8 cellular contexts compared by ENCODE assay signal in the genomic region with DNA sequence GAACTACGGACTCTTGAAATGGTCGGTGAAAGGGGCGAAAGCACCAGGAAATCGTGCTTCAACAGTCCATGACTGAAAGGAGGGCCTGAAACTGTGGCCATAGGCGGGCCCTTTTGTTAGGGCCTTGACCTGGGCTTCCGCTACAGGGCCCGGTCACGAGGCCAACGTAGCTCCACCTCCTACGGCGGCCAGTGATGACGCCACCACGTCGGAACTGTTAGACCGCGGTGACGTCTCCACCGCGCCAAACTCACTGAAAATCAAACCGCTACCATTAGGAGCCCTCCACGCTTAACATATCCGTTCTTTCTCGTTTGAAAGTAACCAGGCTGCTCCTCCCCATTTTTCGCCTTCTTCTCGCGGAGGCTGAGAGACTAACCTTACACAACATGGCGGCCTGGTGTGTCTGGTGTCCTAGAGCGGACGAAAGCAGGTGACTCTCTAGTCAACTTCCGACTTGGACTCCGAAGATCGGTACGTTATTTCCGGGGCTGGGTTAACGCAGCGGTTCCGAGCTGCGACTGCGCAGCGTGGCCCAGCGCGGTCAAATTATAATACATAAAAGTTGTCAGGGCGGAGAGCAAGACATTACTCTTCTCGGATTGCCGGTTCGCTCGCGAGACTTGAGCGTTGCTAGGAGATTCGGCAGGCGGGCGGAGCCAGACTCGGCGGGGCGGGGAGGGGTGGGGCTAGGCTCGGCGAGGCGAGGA. TPM values are rescaled to one million over a fixed set of nuclear protein-coding genes. Genes with fewer than 3 reads are reported as not detected.
DNase-seq lines count a peak whose midpoint lies in the region; ATAC-seq, FAIRE-seq and TF ChIP-seq lines count a peak whose summit lies in the region.

No MANE protein-coding gene starts in this region.

- H3K9me2 ChIP-seq in neural cell (ENCODE audit: insufficient read depth, low read length), result no peaks in the 10 kb centered on the region

- H3K4me3 ChIP-seq in HAP-1 (peak overlapping the region; percentile 79), MG63 (peak overlapping the region; percentile 80), foreskin fibroblast (ENCODE audit: low read depth in 1 of 2, low read length in 2 of 2) (peak overlapping the region; percentile 71 to 80), neural cell (ENCODE audit: low read length) (peak overlapping the region; percentile 94)

- H3K36me3 ChIP-seq in HAP-1 (replicated peaks) (peaks cover 3% of the 10 kb centered on the region), MG63 (peaks cover 13% of the 10 kb centered on the region), neural cell (ENCODE audit: insufficient read depth, low read length) (no peaks in the 10 kb centered on the region)

- peaks cover 6% of the 10 kb centered on the region for H3F3A ChIP-seq in neural cell (ENCODE audit: insufficient read depth, low read length, poor library complexity, severe bottlenecking)

- peaks cover 24% of the 10 kb centered on the region for H3K4me1 ChIP-seq in HAP-1

- peak overlapping the region; percentile 98 for H3K4me2 ChIP-seq in neural cell (ENCODE audit: low read length)

- in situ Hi-C loops in HAP-1 (cut with MboI; ENCODE audit: low sequenced_read_pairs), result loop anchor here (5.0 to 25.0 kb wide), 2 partner anchors 227 to 737 kb away; no protein-coding TSS in a partner anchor

- H3K27me3 ChIP-seq in HAP-1 (ENCODE audit: low read depth) (no peaks in the 10 kb centered on the region), MG63 (no peaks in the 10 kb centered on the region), neural cell (ENCODE audit: insufficient read depth, low read depth, low read length) (no peaks in the 10 kb centered on the region)

- peak; percentile 95 for TF ChIP-seq POLR2A in Raji (IDR thresholded peaks at IDR 0.05; ENCODE audit: insufficient read depth, low read depth, low read length)

- peak overlapping the region; percentile 99 for H3K27ac ChIP-seq in neural cell (ENCODE audit: low read length)

- peak overlapping the region; percentile 93 for H3K9ac ChIP-seq in neural cell (ENCODE audit: low read length)

- TF ChIP-seq EP300 in neural cell (conservative IDR thresholded peaks at IDR 0.05; ENCODE audit: poor library complexity, severe bottlenecking), result peak; percentile 91

- H3K9me3 Mint-ChIP-seq in stimulated activated naive CD8-positive, alpha-beta T cell treated with anti-CD3 and anti-CD28 coated beads, Interleukin-15, amount 100 ng/mL, for 72 hours, result no peaks in the 10 kb centered on the region

- H3K9me3 ChIP-seq in HAP-1 (no peaks in the 10 kb centered on the region), MG63 (no peaks in the 10 kb centered on the region), neural cell (ENCODE audit: low read length) (no peaks in the 10 kb centered on the region)

- no peak overlapping the region for H3K4me3 Mint-ChIP-seq in stimulated activated naive CD8-positive, alpha-beta T cell treated with anti-CD3 and anti-CD28 coated beads, Interleukin-15, amount 100 ng/mL, for 72 hours

- peak; percentile 91 for FAIRE-seq in G401.6 (lab: Jason Lieb, UNC)

- peaks cover 3% of the 10 kb centered on the region for H4K20me1 ChIP-seq in neural cell (ENCODE audit: insufficient read depth)

- TF ChIP-seq RAD21 in neural cell (conservative IDR thresholded peaks at IDR 0.05), result no peak

- H3K27me3 Mint-ChIP-seq in stimulated activated naive CD8-positive, alpha-beta T cell treated with anti-CD3 and anti-CD28 coated beads, Interleukin-15, amount 100 ng/mL, for 72 hours, result no peaks in the 10 kb centered on the region

- H3K4me1 Mint-ChIP-seq in stimulated activated naive CD8-positive, alpha-beta T cell treated with anti-CD3 and anti-CD28 coated beads, Interleukin-15, amount 100 ng/mL, for 72 hours, result peaks cover 45% of the 10 kb centered on the region

- no peak overlapping the region for H3K27ac Mint-ChIP-seq in stimulated activated naive CD8-positive, alpha-beta T cell treated with anti-CD3 and anti-CD28 coated beads, Interleukin-15, amount 100 ng/mL, for 72 hours

- peak overlapping the region; percentile 100 for H2AFZ ChIP-seq in neural cell (ENCODE audit: low read depth, low read length)

- H3K79me2 ChIP-seq in neural cell (replicated peaks; ENCODE audit: insufficient read depth, low read length), result peaks cover 39% of the 10 kb centered on the region

- peak; percentile 86 to 95 for DNase-seq in HAP-1 (ENCODE audit: low spot score in 2 of 2)
- peak; percentile 97 for DNase-seq in MG63
- DNase-seq in activated effector memory CD4-positive, alpha-beta T cell treated with anti-CD3 and anti-CD28 coated beads, Interleukin-2, amount 50 U/mL, for 16 hours, result peak; percentile 99
- DNase-seq in foreskin fibroblast, result peak; percentile 99
- peak in 1 of 2 donors; percentile 98 for DNase-seq in stimulated activated naive CD8-positive, alpha-beta T cell treated with anti-CD3 and anti-CD28 coated beads, Interleukin-15, amount 100 ng/mL, for 72 hours

- ATAC-seq in stimulated activated naive CD8-positive, alpha-beta T cell treated with anti-CD3 and anti-CD28 coated beads, Interleukin-15, amount 100 ng/mL, for 72 hours, result peak; percentile 90

- TF ChIP-seq CTCF in foreskin fibroblast (IDR thresholded peaks at IDR 0.05; ENCODE audit: low read depth, low read length), result no peak
- no peak for TF ChIP-seq CTCF in neural cell (IDR thresholded peaks at IDR 0.05; ENCODE audit: poor library complexity, severe bottlenecking)

TF ChIP-seq in neural cell, 6 proteins besides CTCF, POLR2A, EP300 and RAD21:
- TF ChIP-seq POLR2AphosphoS5 (IDR thresholded peaks at IDR 0.05) (peak; percentile 88), MXI1 (conservative IDR thresholded peaks at IDR 0.05; ENCODE audit: poor library complexity, severe bottlenecking) (no peak), TAF1 (IDR thresholded peaks at IDR 0.05; ENCODE audit: low read depth) (no peak), SMC3 (conservative IDR thresholded peaks at IDR 0.05; ENCODE audit: poor library complexity) (no peak), EZH2 (IDR thresholded peaks at IDR 0.05; ENCODE audit: borderline replicate concordance, insufficient read depth, low read length, poor library complexity, severe bottlenecking) (no peak)
- TF ChIP-seq, protein P1, sequence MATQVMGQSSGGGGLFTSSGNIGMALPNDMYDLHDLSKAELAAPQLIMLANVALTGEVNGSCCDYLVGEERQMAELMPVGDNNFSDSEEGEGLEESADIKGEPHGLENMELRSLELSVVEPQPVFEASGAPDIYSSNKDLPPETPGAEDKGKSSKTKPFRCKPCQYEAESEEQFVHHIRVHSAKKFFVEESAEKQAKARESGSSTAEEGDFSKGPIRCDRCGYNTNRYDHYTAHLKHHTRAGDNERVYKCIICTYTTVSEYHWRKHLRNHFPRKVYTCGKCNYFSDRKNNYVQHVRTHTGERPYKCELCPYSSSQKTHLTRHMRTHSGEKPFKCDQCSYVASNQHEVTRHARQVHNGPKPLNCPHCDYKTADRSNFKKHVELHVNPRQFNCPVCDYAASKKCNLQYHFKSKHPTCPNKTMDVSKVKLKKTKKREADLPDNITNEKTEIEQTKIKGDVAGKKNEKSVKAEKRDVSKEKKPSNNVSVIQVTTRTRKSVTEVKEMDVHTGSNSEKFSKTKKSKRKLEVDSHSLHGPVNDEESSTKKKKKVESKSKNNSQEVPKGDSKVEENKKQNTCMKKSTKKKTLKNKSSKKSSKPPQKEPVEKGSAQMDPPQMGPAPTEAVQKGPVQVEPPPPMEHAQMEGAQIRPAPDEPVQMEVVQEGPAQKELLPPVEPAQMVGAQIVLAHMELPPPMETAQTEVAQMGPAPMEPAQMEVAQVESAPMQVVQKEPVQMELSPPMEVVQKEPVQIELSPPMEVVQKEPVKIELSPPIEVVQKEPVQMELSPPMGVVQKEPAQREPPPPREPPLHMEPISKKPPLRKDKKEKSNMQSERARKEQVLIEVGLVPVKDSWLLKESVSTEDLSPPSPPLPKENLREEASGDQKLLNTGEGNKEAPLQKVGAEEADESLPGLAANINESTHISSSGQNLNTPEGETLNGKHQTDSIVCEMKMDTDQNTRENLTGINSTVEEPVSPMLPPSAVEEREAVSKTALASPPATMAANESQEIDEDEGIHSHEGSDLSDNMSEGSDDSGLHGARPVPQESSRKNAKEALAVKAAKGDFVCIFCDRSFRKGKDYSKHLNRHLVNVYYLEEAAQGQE (IDR thresholded peaks at IDR 0.05; ENCODE audit: borderline replicate concordance), result peak; percentile 71

RNA-seq across cellular contexts. Expression of gene CACYBP, which starts 0.4 kb away (rescaled TPM):
- total RNA-seq in MG63 (2014; rRNA removed; shearing (Covaris generic); ENCODE audit: low replicate concordance), result 423 and 980 TPM in 2 replicates
- 177 and 484 TPM in 2 replicates for polyA plus RNA-seq in neural cell
- 96.4 and 156 TPM in 2 replicates for polyA minus RNA-seq in neural cell

RNA-seq across cellular contexts. Expression of gene MRPS14, which starts 23.9 kb away (rescaled TPM):
- total RNA-seq in MG63 (2014; rRNA removed; shearing (Covaris generic); ENCODE audit: low replicate concordance), result 13.3 and 22.5 TPM in 2 replicates
- polyA plus RNA-seq in neural cell, result 49.5 and 54.3 TPM in 2 replicates
- 43.8 and 50.4 TPM in 2 replicates for polyA minus RNA-seq in neural cell
